Comparison of ENCODE assay signal across 8 cellular contexts in the genomic region with DNA sequence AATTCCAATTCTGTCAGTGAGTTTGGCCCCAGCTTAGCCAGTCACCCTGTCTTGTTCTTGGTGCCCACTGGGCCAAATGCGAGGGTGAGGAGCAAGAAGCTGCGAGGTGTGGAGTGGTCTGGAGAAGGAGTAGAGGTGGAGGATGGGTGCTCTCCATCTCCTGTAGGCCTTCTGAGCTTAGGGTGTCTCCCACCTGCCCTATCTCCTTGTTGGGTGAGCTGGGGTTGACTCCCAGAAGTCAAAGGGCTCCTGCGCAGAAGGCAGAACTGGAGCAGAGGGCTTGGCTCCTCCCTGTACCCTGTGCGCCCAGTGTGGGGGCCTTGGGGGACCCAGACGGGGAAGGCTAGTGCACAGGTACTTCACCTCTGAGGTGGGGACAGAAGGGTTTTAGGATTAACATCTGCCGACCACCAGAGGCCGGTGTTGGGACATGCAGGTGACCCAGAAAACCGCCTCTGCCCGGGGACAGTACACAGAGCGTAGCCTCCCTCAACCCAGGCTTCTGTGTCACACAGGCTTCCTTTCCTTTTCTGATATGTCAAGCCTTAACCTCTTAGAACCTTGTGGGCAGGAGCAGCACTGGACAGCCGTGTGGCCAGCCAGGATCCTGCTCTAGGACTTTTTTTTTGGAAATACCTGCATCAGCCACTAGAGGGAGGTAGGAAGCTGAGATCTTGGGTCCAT. TPM values are rescaled to one million over a fixed set of nuclear protein-coding genes. Genes with fewer than 3 reads are reported as not detected.
DNase-seq lines count a peak whose midpoint lies in the region; ATAC-seq and TF ChIP-seq lines count a peak whose summit lies in the region.

No MANE protein-coding gene starts in this region.

- no peak overlapping the region for H3K4ac ChIP-seq in mesendoderm (ENCODE audit: low read depth, low read length)

- peak overlapping the region; percentile 27 for H3K27ac Mint-ChIP-seq in activated B cell treated with CpG ODN at 0.5 μM for 24 hours
- H3K27ac Mint-ChIP-seq in effector memory CD8-positive, alpha-beta T cell, result no peak overlapping the region

- peak overlapping the region; percentile 25 for H3K4me3 Mint-ChIP-seq in activated B cell treated with CpG ODN at 0.5 μM for 24 hours
- no peak overlapping the region for H3K4me3 Mint-ChIP-seq in effector memory CD8-positive, alpha-beta T cell

- H2AK5ac ChIP-seq in mesendoderm (ENCODE audit: low read length), result no peak overlapping the region

- no peak overlapping the region for H4K8ac ChIP-seq in mesendoderm (ENCODE audit: low read depth, low read length)

- H3K27me3 ChIP-seq in mesendoderm (ENCODE audit: insufficient read depth, low read length, poor library complexity), result no peaks in the 10 kb centered on the region
- no peaks in the 10 kb centered on the region for H3K27me3 ChIP-seq in tibial artery

- no peak overlapping the region for H3K23ac ChIP-seq in mesendoderm (ENCODE audit: low read length)

- peaks cover 0 to 2% (median 0%) of the 10 kb centered on the region in 3 donors for H3K9me3 ChIP-seq in tibial artery

- no peak overlapping the region for H4K5ac ChIP-seq in mesendoderm (ENCODE audit: low read length)

- H3K18ac ChIP-seq in mesendoderm (ENCODE audit: low read length), result no peak overlapping the region

- H3K4me3 ChIP-seq in mesendoderm (ENCODE audit: low read length) (no peak overlapping the region), tibial artery (no peak overlapping the region)

- no peaks in the 10 kb centered on the region for H3K36me3 ChIP-seq in mesendoderm (ENCODE audit: control insufficient read depth, insufficient read depth, low read length)
- H3K36me3 ChIP-seq in tibial artery, result no peaks in the 10 kb centered on the region

- POLR2A ChIA-PET in activated B cell treated with CpG ODN at 0.5 μM for 24 hours (lab: Charles Lee), result interaction anchor here (0.6 to 2.9 kb wide), 7 partner anchors 30 to 447 kb away, joined by 3 to 15 read pairs (median 3); partner anchors contain the start of genes IRF1 and RAD50

- peak overlapping the region; percentile 5 for H3K4me2 ChIP-seq in mesendoderm (ENCODE audit: low read length)

- DNase-seq in ELF-1 (ENCODE audit: low read depth, low spot score), result peak; percentile 88
- DNase-seq in HCEC 1CT, result peak; percentile 45
- peak; percentile 45 for DNase-seq in NCI-H2029 treated with DMSO at 0.1 percent for 48 hours (lab: John Stamatoyannopoulos, UW)
- peak; percentile 26 for DNase-seq in activated B cell treated with CpG ODN at 0.5 μM for 24 hours
- DNase-seq in effector memory CD8-positive, alpha-beta T cell, result peak; percentile 58 to 68 (median 60)
- DNase-seq in mesendoderm, result peak; percentile 71
- no peak for DNase-seq in tibial artery
- no peak for DNase-seq in foreskin melanocyte

- H3K36me3 Mint-ChIP-seq in activated B cell treated with CpG ODN at 0.5 μM for 24 hours (ENCODE audit: low read depth), result no peaks in the 10 kb centered on the region
- no peaks in the 10 kb centered on the region for H3K36me3 Mint-ChIP-seq in effector memory CD8-positive, alpha-beta T cell (ENCODE audit: insufficient read depth)

- WGBS in mesendoderm (ENCODE audit: extremely low coverage, insufficient coverage, low lambda C conversion rate), result no CpG with 5 or more reads among the region's 11 CpGs

- peak; percentile 51 for ATAC-seq in activated B cell treated with CpG ODN at 0.5 μM for 24 hours (ENCODE audit: low read depth)
- ATAC-seq in effector memory CD8-positive, alpha-beta T cell (replicated peaks), result peak; percentile 72

- H3K9me3 Mint-ChIP-seq in activated B cell treated with CpG ODN at 0.5 μM for 24 hours, result peaks cover 2% of the 10 kb centered on the region
- H3K9me3 Mint-ChIP-seq in effector memory CD8-positive, alpha-beta T cell, result no peaks in the 10 kb centered on the region

- H3K27ac ChIP-seq in mesendoderm (ENCODE audit: low read depth, low read length) (no peak overlapping the region), tibial artery (no peak overlapping the region)

- no peaks in the 10 kb centered on the region for H3K4me1 ChIP-seq in mesendoderm (ENCODE audit: control insufficient read depth, low read depth, low read length)
- H3K4me1 ChIP-seq in tibial artery, result peaks cover 0 to 6% (median 2%) of the 10 kb centered on the region in 4 donors

- no peak overlapping the region for H3K56ac ChIP-seq in mesendoderm (ENCODE audit: low read length)

- H3K27me3 Mint-ChIP-seq in activated B cell treated with CpG ODN at 0.5 μM for 24 hours, result no peaks in the 10 kb centered on the region
- H3K27me3 Mint-ChIP-seq in effector memory CD8-positive, alpha-beta T cell, result peaks cover 4 to 6% of the 10 kb centered on the region in 2 donors

- TF ChIP-seq CTCF in activated B cell treated with CpG ODN at 0.5 μM for 24 hours (IDR thresholded peaks at IDR 0.05), result peak; percentile 69
- peak; percentile 76 to 84 for TF ChIP-seq CTCF in tibial artery (IDR thresholded peaks at IDR 0.05)

- no peak overlapping the region for H2BK120ac ChIP-seq in mesendoderm (ENCODE audit: low read depth, low read length)

- CTCF ChIA-PET in activated B cell treated with CpG ODN at 0.5 μM for 24 hours (lab: Charles Lee), result interaction anchor here (0.7 to 2.7 kb wide), 20 partner anchors 11 to 357 kb away, joined by 3 to 23 read pairs (median 3); partner anchors contain the start of gene IL5

- peaks cover 53% of the 10 kb centered on the region for H3K4me1 Mint-ChIP-seq in activated B cell treated with CpG ODN at 0.5 μM for 24 hours
- peaks cover under 1 to 3% of the 10 kb centered on the region in 2 donors for H3K4me1 Mint-ChIP-seq in effector memory CD8-positive, alpha-beta T cell (ENCODE audit: low read depth in 2 of 2)

- no peak overlapping the region for H2BK5ac ChIP-seq in mesendoderm (ENCODE audit: low read length)

- no peaks in the 10 kb centered on the region for H3K79me1 ChIP-seq in mesendoderm (ENCODE audit: low read length)

- intact Hi-C loops in activated B cell treated with CpG ODN at 0.5 μM for 24 hours (cut with micrococcal nuclease) (loop anchor here (1.0 to 5.0 kb wide), 6 partner anchors 20 to 294 kb away; partner anchors contain the start of genes KIF3A and RAD50), tibial artery (cut with DNase I; ENCODE audit: low total_unique reads) (loop anchor here (10.0 kb wide), 1 partner anchor 148 kb away; the partner anchor contains the start of gene IL4)

- no peak overlapping the region for H2BK15ac ChIP-seq in mesendoderm (replicated peaks; ENCODE audit: low read depth)

- H3K79me2 ChIP-seq in mesendoderm (ENCODE audit: control insufficient read depth, insufficient read depth, low read length), result no peaks in the 10 kb centered on the region

- H3K9ac ChIP-seq in mesendoderm (ENCODE audit: low read length), result no peak overlapping the region

RNA-seq across cellular contexts. Expression of gene IL5, which starts 16.9 kb away (rescaled TPM):
- not detected in 2 replicates for total RNA-seq in activated B cell treated with CpG ODN at 0.5 μM for 24 hours
- not detected for polyA plus RNA-seq in mesendoderm (2013, experiment 1 of 2)
- not detected for polyA plus RNA-seq in mesendoderm (2013, experiment 2 of 2)

RNA-seq across cellular contexts. Expression of gene RAD50, which starts 30.3 kb away (rescaled TPM):
- 42.5 and 42.6 TPM in 2 replicates for total RNA-seq in activated B cell treated with CpG ODN at 0.5 μM for 24 hours
- polyA plus RNA-seq in mesendoderm (2013, experiment 1 of 2), result 30.2 TPM
- polyA plus RNA-seq in mesendoderm (2013, experiment 2 of 2), result 31.3 TPM

RNA-seq across cellular contexts. Expression of gene IRF1, which starts 35.9 kb away (rescaled TPM):
- 126 and 134 TPM in 2 replicates for total RNA-seq in activated B cell treated with CpG ODN at 0.5 μM for 24 hours
- polyA plus RNA-seq in mesendoderm (2013, experiment 1 of 2), result 4.5 TPM
- 4.1 TPM for polyA plus RNA-seq in mesendoderm (2013, experiment 2 of 2)

Comparison
In these comparisons a context has a peak if more than half of its experiments do, and no peak if none do; other contexts are left out.
1. DNase-seq: peak in ELF-1 (single experiment), HCEC 1CT (single experiment), NCI-H2029 treated with DMSO at 0.1 percent for 48 hours (single experiment), activated B cell treated with CpG ODN at 0.5 μM for 24 hours (single experiment), effector memory CD8-positive, alpha-beta T cell (3 of 3) and mesendoderm (single experiment); none in tibial artery (0 of 2) and foreskin melanocyte (single experiment).